Comparison of ENCODE assay signal across 9 cellular contexts in genomic region chr11:76768091-76769047, GRCh38. TPM values are rescaled to one million over a fixed set of nuclear protein-coding genes. Genes with fewer than 3 reads are reported as not detected.
DNase-seq lines count a peak whose midpoint lies in the region; ATAC-seq and TF ChIP-seq lines count a peak whose summit lies in the region.
"Had no signal": no experiment of that assay in that cellular context is flagged by ENCODE, and none has a peak within 500 bp of the region (broad histone marks: within the 10 kb centered on the region; RNA-seq: fewer than 3 reads in every experiment).

No MANE protein-coding gene starts in this region.

- no peaks in the 10 kb centered on the region for H3K36me3 Mint-ChIP-seq in activated CD4-positive, alpha-beta memory T cell treated with anti-CD3 and anti-CD28 coated beads, Interleukin-2, amount 10 ng/mL, durations not matched to agents 7 days and 5 days (ENCODE audit: low read depth)

- no peak for ATAC-seq in GM18861 (IDR thresholded peaks at IDR 0.05; ENCODE audit: unreplicated experiment)

- H3K4me1 Mint-ChIP-seq in activated CD4-positive, alpha-beta memory T cell treated with anti-CD3 and anti-CD28 coated beads, Interleukin-2, amount 10 ng/mL, durations not matched to agents 7 days and 5 days, result peaks cover 55% of the 10 kb centered on the region

- DNase-seq in DMS79 treated with DMSO at 0.1 percent for 48 hours (lab: John Stamatoyannopoulos, UW), result peak; percentile 79
- peak; percentile 12 for DNase-seq in NCI-H2029 (lab: John Stamatoyannopoulos, UW)
- DNase-seq in activated CD4-positive, alpha-beta memory T cell treated with anti-CD3 and anti-CD28 coated beads, Interleukin-2, amount 10 ng/mL, durations not matched to agents 7 days and 5 days, result peak; percentile 72
- DNase-seq in islet precursor cell, result peak; percentile 76
- peak; percentile 80 to 83 for DNase-seq in thyroid gland
- no peak for DNase-seq in GOT3 (lab: John Stamatoyannopoulos, UW)
- no peak for DNase-seq in DMS114 treated with DMSO at 0.1 percent for 48 hours (lab: John Stamatoyannopoulos, UW; ENCODE audit: unreplicated experiment)

- no peaks in the 10 kb centered on the region for H3K27me3 ChIP-seq in thyroid gland
- H3K27me3 ChIP-seq: cardiac muscle cell had no signal

- TF ChIP-seq CTCF in thyroid gland (IDR thresholded peaks at IDR 0.05), result no peak

- CTCF ChIA-PET in activated CD4-positive, alpha-beta memory T cell treated with anti-CD3 and anti-CD28 coated beads, Interleukin-2, amount 10 ng/mL, durations not matched to agents 7 days and 5 days (lab: Charles Lee), result interaction anchor here (0.6 to 1.0 kb wide), 4 partner anchors 14 to 150 kb away, joined by 3 to 4 read pairs (median 3); partner anchors contain the start of gene TSKU

- H3K27ac ChIP-seq in thyroid gland, result peak overlapping the region; percentile 91 to 97 (median 96)
- H3K27ac ChIP-seq: cardiac muscle cell had no signal

- intact Hi-C loops in thyroid gland (cut with DNase I), result no loop called here

- H3K9me3 ChIP-seq in thyroid gland, result no peaks in the 10 kb centered on the region

- no peaks in the 10 kb centered on the region for H3K9me3 Mint-ChIP-seq in activated CD4-positive, alpha-beta memory T cell treated with anti-CD3 and anti-CD28 coated beads, Interleukin-2, amount 10 ng/mL, durations not matched to agents 7 days and 5 days

- 26 to 29% methylated on average over 8 of the region's 9 CpGs for whole genome bisulfite sequencing in thyroid gland, 2 donors

- peak overlapping the region; percentile 25 for H3K4me3 Mint-ChIP-seq in activated CD4-positive, alpha-beta memory T cell treated with anti-CD3 and anti-CD28 coated beads, Interleukin-2, amount 10 ng/mL, durations not matched to agents 7 days and 5 days

- H3K27me3 Mint-ChIP-seq in activated CD4-positive, alpha-beta memory T cell treated with anti-CD3 and anti-CD28 coated beads, Interleukin-2, amount 10 ng/mL, durations not matched to agents 7 days and 5 days, result peaks cover 3% of the 10 kb centered on the region

- POLR2A ChIA-PET in activated CD4-positive, alpha-beta memory T cell treated with anti-CD3 and anti-CD28 coated beads, Interleukin-2, amount 10 ng/mL, durations not matched to agents 7 days and 5 days (lab: Charles Lee), result interaction anchor here (1.8 kb wide), 1 partner anchor 14 kb away, joined by 5 read pairs; no protein-coding TSS in a partner anchor

- H3K4me1 ChIP-seq in thyroid gland, result peaks cover 66 to 77% of the 10 kb centered on the region in 2 donors

- no peaks in the 10 kb centered on the region for H3K36me3 ChIP-seq in thyroid gland
- H3K36me3 ChIP-seq: cardiac muscle cell had no signal

- peak in 1 of 2 donors; percentile 73 for TF ChIP-seq POLR2A in thyroid gland (IDR thresholded peaks at IDR 0.05)

- H3K27ac Mint-ChIP-seq in activated CD4-positive, alpha-beta memory T cell treated with anti-CD3 and anti-CD28 coated beads, Interleukin-2, amount 10 ng/mL, durations not matched to agents 7 days and 5 days, result peak overlapping the region; percentile 87

- no peak overlapping the region for H3K4me3 ChIP-seq in thyroid gland (replicated peaks in 1 of 3)
- H3K4me3 ChIP-seq: cardiac muscle cell had no signal

RNA-seq across cellular contexts. Expression of gene TSKU, which starts 14.8 kb away (rescaled TPM):
- 1 to 10 TPM in 1 of 2 experiments, under 1 TPM in 1; 0.85 to 1.2 TPM for total RNA-seq in activated CD4-positive, alpha-beta memory T cell treated with anti-CD3 and anti-CD28 coated beads, Interleukin-2, amount 10 ng/mL, durations not matched to agents 7 days and 5 days
- total RNA-seq in thyroid gland, result 100 to 1,000 TPM in 2 of 4 donors, 10 to 100 TPM in 2; 95.6 to 152 (median 99.2) TPM

Comparison
In these comparisons a context has a peak if more than half of its experiments do, and no peak if none do; other contexts are left out.
1. DNase-seq: peak in DMS79 treated with DMSO at 0.1 percent for 48 hours (single experiment), NCI-H2029 (single experiment), activated CD4-positive, alpha-beta memory T cell treated with anti-CD3 and anti-CD28 coated beads, Interleukin-2, amount 10 ng/mL, durations not matched to agents 7 days and 5 days (single experiment), islet precursor cell (single experiment) and thyroid gland (2 of 2); none in GOT3 (single experiment) and DMS114 treated with DMSO at 0.1 percent for 48 hours (single experiment).
2. RNA of gene TSKU, which starts 14.8 kb away (total RNA-seq): 95.6 to 152 TPM in thyroid gland; 0.85 to 1.2 TPM in activated CD4-positive, alpha-beta memory T cell treated with anti-CD3 and anti-CD28 coated beads, Interleukin-2, amount 10 ng/mL, durations not matched to agents 7 days and 5 days; every median in the first group is over 10 times any median in the second.